In the genomic region with DNA sequence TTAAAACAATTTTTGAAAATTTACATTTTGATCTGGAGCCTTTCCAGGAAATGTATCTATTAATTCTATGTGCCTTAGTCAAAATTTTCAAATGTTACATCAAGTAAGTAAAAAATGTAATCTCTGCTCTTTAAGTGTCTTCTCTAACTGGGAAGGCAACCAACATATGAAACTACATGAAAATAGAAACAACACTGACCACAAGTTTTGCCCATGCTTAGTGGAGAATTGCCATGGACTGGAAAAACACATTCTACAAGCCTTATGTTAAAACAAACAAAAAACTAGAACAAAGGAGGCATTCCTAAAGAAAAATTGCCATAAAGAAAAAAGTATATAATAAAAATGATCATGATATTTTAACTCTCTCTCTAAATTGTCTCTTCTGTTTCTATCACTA, we compare ENCODE assay signal across 24 cellular contexts.
"Had no signal": no experiment of that assay in that cellular context is flagged by ENCODE, and none has a peak within 500 bp of the region (broad histone marks: within the 10 kb centered on the region; RNA-seq: fewer than 3 reads in every experiment).

No MANE protein-coding gene starts in this region.

- H3K27ac Mint-ChIP-seq: activated B cell treated with CpG ODN at 0.5 μM for 24 hours; activated CD4-positive, alpha-beta memory T cell treated with anti-CD3 and anti-CD28 coated beads for 36 hours; activated naive CD4-positive, alpha-beta T cell treated with anti-CD3 and anti-CD28 coated beads, Interleukin-2, amount 50 U/mL, for 72 hours; naive thymus-derived CD4-positive, alpha-beta T cell; stimulated activated naive B cell treated with anti-CD40 and anti-IgM and Interleukin-4, amounts not matched to agents 10 μg/mL and 1 μg/mL and 100 μg/mL, for 72 hours; T-helper 1 cell treated with Interleukin-12 subunit alpha and Interleukin-12 subunit beta and Interleukin-4 antibody, amounts not matched to agents 30 μg/mL and 1 μg/mL, for 36 hours had no signal

- ATAC-seq: activated naive CD4-positive, alpha-beta T cell treated with anti-CD3 and anti-CD28 coated beads, Interleukin-2, amount 50 U/mL, for 72 hours; body of pancreas; gastroesophageal sphincter; naive thymus-derived CD4-positive, alpha-beta T cell had no signal

- DNase-seq: activated B cell treated with CpG ODN at 0.5 μM for 24 hours; activated CD4-positive, alpha-beta memory T cell treated with anti-CD3 and anti-CD28 coated beads for 36 hours; activated CD4-positive, alpha-beta T cell treated with anti-CD3 and anti-CD28 coated beads for 4 hours; activated gamma-delta T cell treated with Interleukin-2 at 50 U/mL for 16 hours; adrenal gland; body of pancreas; dermis blood vessel endothelial cell; effector CD8-positive, alpha-beta T cell; erythroblast; head of caudate nucleus; hypothalamus; left ventricle myocardium inferior; naive thymus-derived CD4-positive, alpha-beta T cell; posterior cingulate gyrus; right lobe of liver; stimulated activated CD8-positive, alpha-beta memory T cell treated with anti-CD3 and anti-CD28 coated beads, Interleukin-4, amount 100 ng/mL, for 48 hours; T1000; transverse colon had no signal

- H3K4me3 Mint-ChIP-seq: activated B cell treated with CpG ODN at 0.5 μM for 24 hours; activated CD4-positive, alpha-beta memory T cell treated with anti-CD3 and anti-CD28 coated beads for 36 hours; naive thymus-derived CD4-positive, alpha-beta T cell; neural crest cell; T-helper 1 cell treated with Interleukin-12 subunit alpha and Interleukin-12 subunit beta and Interleukin-4 antibody, amounts not matched to agents 30 μg/mL and 1 μg/mL, for 36 hours had no signal

- H3K4me1 ChIP-seq: adrenal gland, body of pancreas, gastroesophageal sphincter, left ventricle myocardium inferior, right lobe of liver, transverse colon had no signal

- H3K9me3 ChIP-seq: adrenal gland, body of pancreas, gastroesophageal sphincter, left ventricle myocardium inferior, right lobe of liver, transverse colon had no signal

- H3K4me1 Mint-ChIP-seq: activated B cell treated with CpG ODN at 0.5 μM for 24 hours; naive thymus-derived CD4-positive, alpha-beta T cell had no signal

- H3K27me3 ChIP-seq: adrenal gland, body of pancreas, gastroesophageal sphincter, right lobe of liver, transverse colon had no signal

- H3K36me3 ChIP-seq: adrenal gland, gastroesophageal sphincter, left ventricle myocardium inferior, right lobe of liver, transverse colon had no signal

- H3K4me3 ChIP-seq: adrenal gland, body of pancreas, gastroesophageal sphincter, left ventricle myocardium inferior, right lobe of liver, skin epidermis, transverse colon had no signal

- H3K9me3 Mint-ChIP-seq: activated B cell treated with CpG ODN at 0.5 μM for 24 hours; activated CD4-positive, alpha-beta memory T cell treated with anti-CD3 and anti-CD28 coated beads for 36 hours; activated naive CD4-positive, alpha-beta T cell treated with anti-CD3 and anti-CD28 coated beads, Interleukin-2, amount 50 U/mL, for 72 hours; stimulated activated naive B cell treated with anti-CD40 and anti-IgM and Interleukin-4, amounts not matched to agents 10 μg/mL and 1 μg/mL and 100 μg/mL, for 72 hours; T-helper 1 cell treated with Interleukin-12 subunit alpha and Interleukin-12 subunit beta and Interleukin-4 antibody, amounts not matched to agents 30 μg/mL and 1 μg/mL, for 36 hours had no signal

- H3K27ac ChIP-seq: adrenal gland, body of pancreas, gastroesophageal sphincter, left ventricle myocardium inferior, right lobe of liver, skin epidermis, transverse colon had no signal

- H3K36me3 Mint-ChIP-seq: activated CD4-positive, alpha-beta memory T cell treated with anti-CD3 and anti-CD28 coated beads for 36 hours; activated naive CD4-positive, alpha-beta T cell treated with anti-CD3 and anti-CD28 coated beads, Interleukin-2, amount 50 U/mL, for 72 hours; naive thymus-derived CD4-positive, alpha-beta T cell; stimulated activated naive B cell treated with anti-CD40 and anti-IgM and Interleukin-4, amounts not matched to agents 10 μg/mL and 1 μg/mL and 100 μg/mL, for 72 hours had no signal
